ENCODE assay signal across 9 cellular contexts in genomic region chr2:241734467-241735208, GRCh38. TPM values are rescaled to one million over a fixed set of nuclear protein-coding genes. Genes with fewer than 3 reads are reported as not detected.
DNase-seq lines count a peak whose midpoint lies in the region; ATAC-seq, FAIRE-seq and TF ChIP-seq lines count a peak whose summit lies in the region.
"Had no signal": no experiment of that assay in that cellular context is flagged by ENCODE, and none has a peak within 500 bp of the region (broad histone marks: within the 10 kb centered on the region; RNA-seq: fewer than 3 reads in every experiment).

D2HGDH (plus strand) TSS chr2:241734630; CDS start chr2:241735225, 595 bp downstream.

- H2AFZ ChIP-seq in HepG2 (ENCODE audit: low read length), result no peak within 1 kb of the TSS

- peak within 1 kb of the TSS; percentile 82 for H3K4me3 Mint-ChIP-seq in dendritic cell treated with granulocyte-macrophage colony-stimulating factor and Interleukin-4, amounts not matched to agents 40 ng/mL and 50 ng/mL, for 4 days

- H3K4me1 ChIP-seq in BLaER1 (peaks cover 87% of the 10 kb centered on the region), HepG2 (ENCODE audit: insufficient read depth, low read length) (peaks cover 28% of the 10 kb centered on the region)

- peak within 1 kb of the TSS; percentile 70 for H3K27ac Mint-ChIP-seq in dendritic cell treated with granulocyte-macrophage colony-stimulating factor and Interleukin-4, amounts not matched to agents 40 ng/mL and 50 ng/mL, for 4 days

- H3K9me3 Mint-ChIP-seq in dendritic cell treated with granulocyte-macrophage colony-stimulating factor and Interleukin-4, amounts not matched to agents 40 ng/mL and 50 ng/mL, for 4 days, result no peaks in the 10 kb centered on the region

- H3K79me2 ChIP-seq in HepG2 (ENCODE audit: insufficient read depth, low read length), result peaks cover 3% of the 10 kb centered on the region

- in situ Hi-C loops in HepG2 (cut with HindIII; ENCODE audit: extremely low pct_ligation_motif_present, low pct_unique_long_range_greater_than_20kb), result loop anchor here (10.0 kb wide), 1 partner anchor 140 kb away; no protein-coding TSS in a partner anchor

- peak within 1 kb of the TSS; percentile 86 for H3K9ac ChIP-seq in BLaER1
- H3K9ac ChIP-seq in HepG2 (ENCODE audit: insufficient read depth, low read depth, low read length), result peak within 1 kb of the TSS; percentile 98

- no peaks in the 10 kb centered on the region for H3K27me3 ChIP-seq in BLaER1
- no peaks in the 10 kb centered on the region; a peak in 2 of 5 replicates for H3K27me3 ChIP-seq in HepG2 (ENCODE audit: control insufficient read depth in 1 of 2, insufficient read depth in 2 of 2, low read length in 2 of 2)

- no peak for FAIRE-seq in HepG2 (lab: Jason Lieb, UNC)
- FAIRE-seq: endometrium had no signal

- no peaks in the 10 kb centered on the region for H3K9me3 ChIP-seq in BLaER1
- no peaks in the 10 kb centered on the region for H3K9me3 ChIP-seq in HepG2 (ENCODE audit: low read length)

- H3K27me3 Mint-ChIP-seq in dendritic cell treated with granulocyte-macrophage colony-stimulating factor and Interleukin-4, amounts not matched to agents 40 ng/mL and 50 ng/mL, for 4 days, result peaks cover 6% of the 10 kb centered on the region

- peaks cover 18% of the 10 kb centered on the region for H3K36me3 ChIP-seq in BLaER1
- H3K36me3 ChIP-seq in HepG2 (replicated peaks in 1 of 2; ENCODE audit: control insufficient read depth in 1 of 2, insufficient read depth in 2 of 2, low read length in 2 of 2), result no peaks in the 10 kb centered on the region

- CTCF ChIA-PET in HepG2 (lab: Yijun Ruan, JAX; ENCODE audit: low intra/inter-chr PET ratio, low total read pairs), result no interaction called here

- TF ChIP-seq RAD21 in HepG2 (CRISPR knock-in tag; IDR thresholded peaks at IDR 0.05), result peak; percentile 64

- DNase-seq in NCI-H748 (lab: John Stamatoyannopoulos, UW; ENCODE audit: unreplicated experiment) (peak; percentile 87), HepG2 (ENCODE audit: low spot score) (peak; percentile 80)
- peak; percentile 87 to 90 for DNase-seq in activated CD4-positive, alpha-beta T cell treated with anti-CD3 and anti-CD28 coated beads, Interleukin-2, amount 50 U/mL, for 24 hours (ENCODE audit: low read depth in 1 of 2, low spot score in 1 of 2)
- peak; percentile 96 to 98 for DNase-seq in stimulated activated CD4-positive, alpha-beta T cell treated with anti-CD3 and anti-CD28 coated beads, Interleukin-2, amount 100 ng/mL, for 48 hours

- H4K20me1 ChIP-seq in BLaER1 (peaks cover 29% of the 10 kb centered on the region), HepG2 (ENCODE audit: insufficient read depth, low read length) (no peaks in the 10 kb centered on the region)

- H3K36me3 Mint-ChIP-seq in dendritic cell treated with granulocyte-macrophage colony-stimulating factor and Interleukin-4, amounts not matched to agents 40 ng/mL and 50 ng/mL, for 4 days (ENCODE audit: low read depth), result peaks cover 25% of the 10 kb centered on the region

- H3K4me1 Mint-ChIP-seq in dendritic cell treated with granulocyte-macrophage colony-stimulating factor and Interleukin-4, amounts not matched to agents 40 ng/mL and 50 ng/mL, for 4 days (ENCODE audit: low read depth), result peaks cover 54% of the 10 kb centered on the region

- peak in 1 of 2 experiments; percentile 75; a peak in 1 of 4 replicates for TF ChIP-seq POLR2A in HepG2 (IDR thresholded peaks at IDR 0.05; ENCODE audit: insufficient read depth in 1 of 2, low read depth in 2 of 2, low read length in 2 of 2)

- TSS peak; percentile 87 for BruUV-seq in HepG2 (replicated peaks; lab: Mats Ljungman, UMichigan)

- POLR2A ChIA-PET in HepG2 (lab: Yijun Ruan, JAX), result interaction anchor here (0.5 to 6.5 kb wide), 20 partner anchors 9 to 420 kb away, joined by 3 to 113 read pairs (median 5); partner anchors contain the start of genes DTYMK, GAL3ST2, ING5 and NEU4

- WGBS in HepG2 (ENCODE audit: low lambda C conversion rate), result 1% methylated on average over 28 of the region's 98 CpGs

- no peak for TF ChIP-seq CTCF in HepG2 (CRISPR knock-in tag; IDR thresholded peaks at IDR 0.05)

- peak within 1 kb of the TSS; percentile 93 for H3K27ac ChIP-seq in BLaER1
- H3K27ac ChIP-seq in HepG2 (ENCODE audit: extremely low read length, insufficient read depth, low read length), result peak within 1 kb of the TSS; percentile 91

- ATAC-seq in GM19328 (IDR thresholded peaks at IDR 0.05; ENCODE audit: unreplicated experiment) (peak; percentile 82), HG03520 (IDR thresholded peaks at IDR 0.05; ENCODE audit: unreplicated experiment) (peak; percentile 69), HepG2 (peak; percentile 81)

- TF ChIP-seq EP300 in HepG2 (IDR thresholded peaks at IDR 0.05; ENCODE audit: low read depth in 2 of 2, low read length in 2 of 2) (peak in 1 of 2 experiments; percentile 4; a peak in 1 of 4 replicates), HepG2 (CRISPR knock-in tag; IDR thresholded peaks at IDR 0.05; ENCODE audit: borderline replicate concordance) (peak; percentile 25; the same call in 1 of the 2 replicates)

- H3K4me2 ChIP-seq in BLaER1 (peak within 1 kb of the TSS; percentile 98), HepG2 (ENCODE audit: low read depth, low read length) (peak within 1 kb of the TSS; percentile 97)

- intact Hi-C loops in dendritic cell treated with granulocyte-macrophage colony-stimulating factor and Interleukin-4, amounts not matched to agents 40 ng/mL and 50 ng/mL, for 4 days (cut with micrococcal nuclease), result loop anchor here (2.0 to 10.0 kb wide), 3 partner anchors 32 to 150 kb away; partner anchors contain the start of genes DTYMK and ING5
- intact Hi-C loops in HepG2 (cut with micrococcal nuclease; ENCODE audit: unreplicated experiment), result loop anchor here (1.0 kb wide), 1 partner anchor 39 kb away; no protein-coding TSS in a partner anchor

- H3K4me3 ChIP-seq in BLaER1 (peak within 1 kb of the TSS; percentile 81), HepG2 (replicated peaks in 1 of 3; ENCODE audit: insufficient read depth in 1 of 3, low read depth in 2 of 3, low read length in 3 of 3) (peak within 1 kb of the TSS; percentile 80 to 100 (median 96))

TF ChIP-seq in HepG2, 621 proteins besides CTCF, POLR2A, EP300 and RAD21 (continues in another document):
- peak; percentile 77 for TF ChIP-seq CHCHD3 (CRISPR knock-in tag; IDR thresholded peaks at IDR 0.05)
- TF ChIP-seq ZNF788 (CRISPR knock-in tag; IDR thresholded peaks at IDR 0.05; ENCODE audit: borderline replicate concordance), result no peak; the same call in none of the 2 replicates
- TF ChIP-seq CHD2 (IDR thresholded peaks at IDR 0.05; ENCODE audit: low read depth, low read length), result peak; percentile 47; the same call in 1 of the 2 replicates
- no peak for TF ChIP-seq NR3C1 (CRISPR knock-in tag; IDR thresholded peaks at IDR 0.05)
- no peak for TF ChIP-seq ZBTB34 (CRISPR knock-in tag; IDR thresholded peaks at IDR 0.05)
- TF ChIP-seq SP4 (CRISPR knock-in tag; IDR thresholded peaks at IDR 0.05), result peak; percentile 87
- TF ChIP-seq CAMTA2 (CRISPR knock-in tag; IDR thresholded peaks at IDR 0.05; ENCODE audit: borderline replicate concordance), result peak; percentile 18; the same call in 1 of the 2 replicates
- peak; percentile 7 for TF ChIP-seq HNRNPK (IDR thresholded peaks at IDR 0.05; ENCODE audit: low read depth, low read length, poor library complexity, severe bottlenecking)
- 0 out of 2 replicates have a peak, but pooled peaks have one; percentile 14 for TF ChIP-seq MAZ (IDR thresholded peaks at IDR 0.05; ENCODE audit: borderline replicate concordance, low read depth, low read length)
- TF ChIP-seq MAZ (CRISPR knock-in tag; IDR thresholded peaks at IDR 0.05; ENCODE audit: low read depth), result peak; percentile 87
- TF ChIP-seq ZNF879 (CRISPR knock-in tag; IDR thresholded peaks at IDR 0.05), result 0 out of 2 replicates have a peak, but pooled peaks have one; percentile 83
- TF ChIP-seq ISX (CRISPR knock-in tag; conservative IDR thresholded peaks at IDR 0.05), result peak; percentile 83; the same call in 1 of the 2 replicates
- peak; percentile 58; the same call in 1 of the 2 replicates for TF ChIP-seq REXO4 (CRISPR knock-in tag; IDR thresholded peaks at IDR 0.05; ENCODE audit: borderline replicate concordance)

RNA-seq across cellular contexts. Expression of gene D2HGDH, which starts in this region (rescaled TPM):
- 10.2 and 20.3 TPM in 2 replicates for total RNA-seq in HepG2 (2016; rRNA removed; fragmentation: Illumina TruSeq; extraction: Trizol)
- total RNA-seq in HepG2 (2016; cell fraction: cytosol; rRNA removed; fragmentation: Illumina TruSeq; extraction: Trizol; ENCODE audit: low read depth), result 5.4 and 6.4 TPM in 2 replicates
- 9.1 and 22.3 TPM in 2 replicates for total RNA-seq in HepG2 (2016; cell fraction: insoluble cytoplasmic fraction; rRNA removed; fragmentation: Illumina TruSeq; extraction: Trizol)
- total RNA-seq in HepG2 (2016; cell fraction: membrane; rRNA removed; fragmentation: Illumina TruSeq; extraction: Trizol), result 6.5 and 7.3 TPM in 2 replicates
- total RNA-seq in HepG2 (2016; cell fraction: nucleus; rRNA removed; fragmentation: Illumina TruSeq; extraction: Trizol), result 18.0 and 21.4 TPM in 2 replicates
- polyA plus RNA-seq in HepG2 (2011; rRNA removed), result 19.2 and 20.5 TPM in 2 replicates
- polyA plus RNA-seq in HepG2 (2011; cell fraction: cytosol; rRNA removed), result 6.4 and 12.2 TPM in 2 replicates
- 166 and 260 TPM in 2 replicates for polyA plus RNA-seq in HepG2 (2011; cell fraction: nucleus; rRNA removed)
- 16.1 and 26.4 TPM in 2 replicates for polyA plus RNA-seq in HepG2 (2012)
- polyA plus RNA-seq in HepG2 (2016; cell fraction: cytosol; fragmentation: Illumina TruSeq; extraction: Trizol; ENCODE audit: low read depth), result 1.4 and 1.5 TPM in 2 replicates
- polyA plus RNA-seq in HepG2 (2016; cell fraction: insoluble cytoplasmic fraction; fragmentation: Illumina TruSeq; extraction: Trizol; ENCODE audit: low read depth), result 7.6 and 10.2 TPM in 2 replicates
- polyA plus RNA-seq in HepG2 (2016; cell fraction: membrane; fragmentation: Illumina TruSeq; extraction: Trizol; ENCODE audit: low read depth), result 3.0 and 3.4 TPM in 2 replicates
- polyA plus RNA-seq in HepG2 (2016; cell fraction: nucleus; fragmentation: Illumina TruSeq; extraction: Trizol; ENCODE audit: insufficient read depth, low read depth), result 52.5 and 55.5 TPM in 2 replicates
- 12.2 and 16.0 TPM in 2 replicates for polyA minus RNA-seq in HepG2 (2011; rRNA and poly(A)+ RNA removed; ENCODE audit: low replicate concordance)
- polyA minus RNA-seq in HepG2 (2011; cell fraction: cytosol; rRNA and poly(A)+ RNA removed), result 6.7 and 8.6 TPM in 2 replicates
- polyA minus RNA-seq in HepG2 (2011; cell fraction: nucleus; rRNA and poly(A)+ RNA removed), result 21.5 and 26.5 TPM in 2 replicates

Comparison
In these comparisons a context has a peak if more than half of its experiments do, and no peak if none do; other contexts are left out.
1. Peak in every context shown above with its lines: DNase-seq, ATAC-seq, H3K4me3 ChIP-seq and H3K27ac ChIP-seq.